1 cellular context compared by ENCODE assay signal in the genomic region with DNA sequence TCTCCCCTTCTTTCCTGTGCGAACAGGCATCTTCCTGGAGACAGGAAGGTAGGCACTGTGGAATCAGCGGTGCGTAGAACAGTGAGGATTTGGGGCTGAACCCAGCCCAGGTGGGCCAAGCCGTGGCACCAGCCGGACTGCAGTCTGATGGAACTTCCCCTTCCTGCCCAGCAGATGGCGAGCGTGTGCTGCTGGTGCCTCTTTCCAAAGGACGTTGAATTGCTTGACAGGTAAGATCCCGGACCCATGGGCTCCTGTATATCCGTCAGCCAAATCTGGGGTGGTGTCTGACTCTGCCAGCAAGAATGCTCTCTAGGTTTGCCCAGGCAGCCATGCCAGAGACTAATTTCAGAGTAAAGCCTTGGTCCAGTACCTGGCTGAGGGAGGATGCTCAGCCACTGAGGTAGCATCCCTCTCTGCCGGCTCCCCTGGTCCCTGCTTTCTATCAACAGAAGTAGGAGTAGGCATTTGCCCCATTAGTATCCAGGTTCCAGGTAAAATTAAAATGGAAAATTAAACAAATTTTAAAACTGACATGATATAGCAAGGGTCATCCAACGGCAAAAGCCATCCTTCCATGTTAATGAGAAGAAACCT.
A peak's percentile ranks its signal among the peaks of the same experiment; 100 is the strongest.
TF ChIP-seq lines count a peak whose summit lies in the region.

No MANE protein-coding gene starts in this region.

TF ChIP-seq in GM12878, 131 proteins besides CTCF, POLR2A, EP300 and RAD21 (continued from another document):
- TF ChIP-seq GABPA (IDR thresholded peaks at IDR 0.05; ENCODE audit: low read depth) = no peak
- TF ChIP-seq LARP7 (IDR thresholded peaks at IDR 0.05) = 0 out of 2 replicates have a peak, but pooled peaks have one; percentile 34
- TF ChIP-seq IRF4 (IDR thresholded peaks at IDR 0.05; ENCODE audit: low read depth, low read length) = 0 out of 2 replicates have a peak, but pooled peaks have one; percentile 44
- TF ChIP-seq RBBP5 (conservative IDR thresholded peaks at IDR 0.05) = no peak
- TF ChIP-seq ZNF217 (IDR thresholded peaks at IDR 0.05) = no peak
- no peak for TF ChIP-seq CHD2 (IDR thresholded peaks at IDR 0.05; ENCODE audit: borderline replicate concordance, low read depth, low read length)
- no peak for TF ChIP-seq SUPT20H (IDR thresholded peaks at IDR 0.05; ENCODE audit: borderline replicate concordance, control insufficient read depth, low read depth, low read length)
- peak; percentile 27 for TF ChIP-seq SP1 (IDR thresholded peaks at IDR 0.05; ENCODE audit: low read depth, low read length)
- no peak for TF ChIP-seq CUX1 (IDR thresholded peaks at IDR 0.05; ENCODE audit: insufficient replicate concordance, low read depth, low read length)
- TF ChIP-seq, protein P1, sequence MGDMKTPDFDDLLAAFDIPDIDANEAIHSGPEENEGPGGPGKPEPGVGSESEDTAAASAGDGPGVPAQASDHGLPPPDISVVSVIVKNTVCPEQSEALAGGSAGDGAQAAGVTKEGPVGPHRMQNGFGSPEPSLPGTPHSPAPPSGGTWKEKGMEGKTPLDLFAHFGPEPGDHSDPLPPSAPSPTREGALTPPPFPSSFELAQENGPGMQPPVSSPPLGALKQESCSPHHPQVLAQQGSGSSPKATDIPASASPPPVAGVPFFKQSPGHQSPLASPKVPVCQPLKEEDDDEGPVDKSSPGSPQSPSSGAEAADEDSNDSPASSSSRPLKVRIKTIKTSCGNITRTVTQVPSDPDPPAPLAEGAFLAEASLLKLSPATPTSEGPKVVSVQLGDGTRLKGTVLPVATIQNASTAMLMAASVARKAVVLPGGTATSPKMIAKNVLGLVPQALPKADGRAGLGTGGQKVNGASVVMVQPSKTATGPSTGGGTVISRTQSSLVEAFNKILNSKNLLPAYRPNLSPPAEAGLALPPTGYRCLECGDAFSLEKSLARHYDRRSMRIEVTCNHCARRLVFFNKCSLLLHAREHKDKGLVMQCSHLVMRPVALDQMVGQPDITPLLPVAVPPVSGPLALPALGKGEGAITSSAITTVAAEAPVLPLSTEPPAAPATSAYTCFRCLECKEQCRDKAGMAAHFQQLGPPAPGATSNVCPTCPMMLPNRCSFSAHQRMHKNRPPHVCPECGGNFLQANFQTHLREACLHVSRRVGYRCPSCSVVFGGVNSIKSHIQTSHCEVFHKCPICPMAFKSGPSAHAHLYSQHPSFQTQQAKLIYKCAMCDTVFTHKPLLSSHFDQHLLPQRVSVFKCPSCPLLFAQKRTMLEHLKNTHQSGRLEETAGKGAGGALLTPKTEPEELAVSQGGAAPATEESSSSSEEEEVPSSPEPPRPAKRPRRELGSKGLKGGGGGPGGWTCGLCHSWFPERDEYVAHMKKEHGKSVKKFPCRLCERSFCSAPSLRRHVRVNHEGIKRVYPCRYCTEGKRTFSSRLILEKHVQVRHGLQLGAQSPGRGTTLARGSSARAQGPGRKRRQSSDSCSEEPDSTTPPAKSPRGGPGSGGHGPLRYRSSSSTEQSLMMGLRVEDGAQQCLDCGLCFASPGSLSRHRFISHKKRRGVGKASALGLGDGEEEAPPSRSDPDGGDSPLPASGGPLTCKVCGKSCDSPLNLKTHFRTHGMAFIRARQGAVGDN (IDR thresholded peaks at IDR 0.05) = no peak
- TF ChIP-seq, protein P2, sequence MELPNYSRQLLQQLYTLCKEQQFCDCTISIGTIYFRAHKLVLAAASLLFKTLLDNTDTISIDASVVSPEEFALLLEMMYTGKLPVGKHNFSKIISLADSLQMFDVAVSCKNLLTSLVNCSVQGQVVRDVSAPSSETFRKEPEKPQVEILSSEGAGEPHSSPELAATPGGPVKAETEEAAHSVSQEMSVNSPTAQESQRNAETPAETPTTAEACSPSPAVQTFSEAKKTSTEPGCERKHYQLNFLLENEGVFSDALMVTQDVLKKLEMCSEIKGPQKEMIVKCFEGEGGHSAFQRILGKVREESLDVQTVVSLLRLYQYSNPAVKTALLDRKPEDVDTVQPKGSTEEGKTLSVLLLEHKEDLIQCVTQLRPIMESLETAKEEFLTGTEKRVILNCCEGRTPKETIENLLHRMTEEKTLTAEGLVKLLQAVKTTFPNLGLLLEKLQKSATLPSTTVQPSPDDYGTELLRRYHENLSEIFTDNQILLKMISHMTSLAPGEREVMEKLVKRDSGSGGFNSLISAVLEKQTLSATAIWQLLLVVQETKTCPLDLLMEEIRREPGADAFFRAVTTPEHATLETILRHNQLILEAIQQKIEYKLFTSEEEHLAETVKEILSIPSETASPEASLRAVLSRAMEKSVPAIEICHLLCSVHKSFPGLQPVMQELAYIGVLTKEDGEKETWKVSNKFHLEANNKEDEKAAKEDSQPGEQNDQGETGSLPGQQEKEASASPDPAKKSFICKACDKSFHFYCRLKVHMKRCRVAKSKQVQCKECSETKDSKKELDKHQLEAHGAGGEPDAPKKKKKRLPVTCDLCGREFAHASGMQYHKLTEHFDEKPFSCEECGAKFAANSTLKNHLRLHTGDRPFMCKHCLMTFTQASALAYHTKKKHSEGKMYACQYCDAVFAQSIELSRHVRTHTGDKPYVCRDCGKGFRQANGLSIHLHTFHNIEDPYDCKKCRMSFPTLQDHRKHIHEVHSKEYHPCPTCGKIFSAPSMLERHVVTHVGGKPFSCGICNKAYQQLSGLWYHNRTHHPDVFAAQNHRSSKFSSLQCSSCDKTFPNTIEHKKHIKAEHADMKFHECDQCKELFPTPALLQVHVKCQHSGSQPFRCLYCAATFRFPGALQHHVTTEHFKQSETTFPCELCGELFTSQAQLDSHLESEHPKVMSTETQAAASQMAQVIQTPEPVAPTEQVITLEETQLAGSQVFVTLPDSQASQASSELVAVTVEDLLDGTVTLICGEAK (IDR thresholded peaks at IDR 0.05; ENCODE audit: borderline replicate concordance) = no peak
- TF ChIP-seq SPI1 (IDR thresholded peaks at IDR 0.05; ENCODE audit: borderline replicate concordance, insufficient read depth, low read depth, low read length) = no peak
- TF ChIP-seq PKNOX1 (IDR thresholded peaks at IDR 0.05) = no peak
- TF ChIP-seq, protein P3, sequence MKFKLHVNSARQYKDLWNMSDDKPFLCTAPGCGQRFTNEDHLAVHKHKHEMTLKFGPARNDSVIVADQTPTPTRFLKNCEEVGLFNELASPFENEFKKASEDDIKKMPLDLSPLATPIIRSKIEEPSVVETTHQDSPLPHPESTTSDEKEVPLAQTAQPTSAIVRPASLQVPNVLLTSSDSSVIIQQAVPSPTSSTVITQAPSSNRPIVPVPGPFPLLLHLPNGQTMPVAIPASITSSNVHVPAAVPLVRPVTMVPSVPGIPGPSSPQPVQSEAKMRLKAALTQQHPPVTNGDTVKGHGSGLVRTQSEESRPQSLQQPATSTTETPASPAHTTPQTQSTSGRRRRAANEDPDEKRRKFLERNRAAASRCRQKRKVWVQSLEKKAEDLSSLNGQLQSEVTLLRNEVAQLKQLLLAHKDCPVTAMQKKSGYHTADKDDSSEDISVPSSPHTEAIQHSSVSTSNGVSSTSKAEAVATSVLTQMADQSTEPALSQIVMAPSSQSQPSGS (IDR thresholded peaks at IDR 0.05; ENCODE audit: low read length) = no peak
- no peak for TF ChIP-seq STAT1 (conservative IDR thresholded peaks at IDR 0.05)
- TF ChIP-seq YY1 (IDR thresholded peaks at IDR 0.05; ENCODE audit: low read depth, low read length) = 0 out of 2 replicates have a peak, but pooled peaks have one; percentile 49
- no peak for TF ChIP-seq PAX5 (IDR thresholded peaks at IDR 0.05; ENCODE audit: borderline replicate concordance, low read depth, low read length)
- TF ChIP-seq, protein P4, sequence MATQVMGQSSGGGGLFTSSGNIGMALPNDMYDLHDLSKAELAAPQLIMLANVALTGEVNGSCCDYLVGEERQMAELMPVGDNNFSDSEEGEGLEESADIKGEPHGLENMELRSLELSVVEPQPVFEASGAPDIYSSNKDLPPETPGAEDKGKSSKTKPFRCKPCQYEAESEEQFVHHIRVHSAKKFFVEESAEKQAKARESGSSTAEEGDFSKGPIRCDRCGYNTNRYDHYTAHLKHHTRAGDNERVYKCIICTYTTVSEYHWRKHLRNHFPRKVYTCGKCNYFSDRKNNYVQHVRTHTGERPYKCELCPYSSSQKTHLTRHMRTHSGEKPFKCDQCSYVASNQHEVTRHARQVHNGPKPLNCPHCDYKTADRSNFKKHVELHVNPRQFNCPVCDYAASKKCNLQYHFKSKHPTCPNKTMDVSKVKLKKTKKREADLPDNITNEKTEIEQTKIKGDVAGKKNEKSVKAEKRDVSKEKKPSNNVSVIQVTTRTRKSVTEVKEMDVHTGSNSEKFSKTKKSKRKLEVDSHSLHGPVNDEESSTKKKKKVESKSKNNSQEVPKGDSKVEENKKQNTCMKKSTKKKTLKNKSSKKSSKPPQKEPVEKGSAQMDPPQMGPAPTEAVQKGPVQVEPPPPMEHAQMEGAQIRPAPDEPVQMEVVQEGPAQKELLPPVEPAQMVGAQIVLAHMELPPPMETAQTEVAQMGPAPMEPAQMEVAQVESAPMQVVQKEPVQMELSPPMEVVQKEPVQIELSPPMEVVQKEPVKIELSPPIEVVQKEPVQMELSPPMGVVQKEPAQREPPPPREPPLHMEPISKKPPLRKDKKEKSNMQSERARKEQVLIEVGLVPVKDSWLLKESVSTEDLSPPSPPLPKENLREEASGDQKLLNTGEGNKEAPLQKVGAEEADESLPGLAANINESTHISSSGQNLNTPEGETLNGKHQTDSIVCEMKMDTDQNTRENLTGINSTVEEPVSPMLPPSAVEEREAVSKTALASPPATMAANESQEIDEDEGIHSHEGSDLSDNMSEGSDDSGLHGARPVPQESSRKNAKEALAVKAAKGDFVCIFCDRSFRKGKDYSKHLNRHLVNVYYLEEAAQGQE (IDR thresholded peaks at IDR 0.05; ENCODE audit: low read depth, low read length) = no peak
- TF ChIP-seq BRCA1 (IDR thresholded peaks at IDR 0.05; ENCODE audit: low read depth, low read length) = no peak
- TF ChIP-seq KDM1A (IDR thresholded peaks at IDR 0.05; ENCODE audit: borderline replicate concordance) = no peak
- TF ChIP-seq DPF2 (IDR thresholded peaks at IDR 0.05) = no peak
- TF ChIP-seq E2F8 (IDR thresholded peaks at IDR 0.05; ENCODE audit: low read depth, partially characterized antibody) = no peak
- no peak for TF ChIP-seq ZBTB33 (IDR thresholded peaks at IDR 0.05)
- no peak for TF ChIP-seq EED (IDR thresholded peaks at IDR 0.05; ENCODE audit: low read depth)
